Comparison of ENCODE assay signal across 1 cellular context in the genomic region with DNA sequence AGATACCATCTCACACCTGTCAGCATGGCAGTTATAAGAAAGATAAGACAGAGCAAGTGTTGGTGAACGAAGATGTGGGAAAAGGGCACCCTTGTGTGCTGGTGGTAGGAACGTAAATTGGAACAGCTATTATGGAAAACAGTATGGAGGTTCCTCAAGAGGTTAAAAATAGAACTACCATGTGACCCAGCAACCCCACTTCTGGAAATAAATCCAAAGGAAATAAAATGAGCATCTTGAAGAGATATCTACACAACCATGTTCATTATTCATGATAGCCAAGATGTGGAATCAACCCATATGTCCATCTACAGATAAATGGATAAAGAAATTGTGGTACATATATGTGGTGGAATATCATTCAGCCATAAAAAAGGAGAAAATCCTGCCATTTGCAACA.
A peak's percentile ranks its signal among the peaks of the same experiment; 100 is the strongest.
TF ChIP-seq lines count a peak whose summit lies in the region.

No MANE protein-coding gene starts in this region.

TF ChIP-seq in K562, 482 proteins besides CTCF, POLR2A, EP300 and RAD21:
- peak; percentile 73 for TF ChIP-seq ZNF707 (CRISPR knock-in tag; conservative IDR thresholded peaks at IDR 0.05)
- no peak for TF ChIP-seq TEAD2 (tag; IDR thresholded peaks at IDR 0.05)
